Comparison of ENCODE assay signal across 8 cellular contexts in genomic region chr15:74545776-74546656, GRCh38. TPM values are rescaled to one million over a fixed set of nuclear protein-coding genes. Genes with fewer than 3 reads are reported as not detected.
DNase-seq lines count a peak whose midpoint lies in the region; ATAC-seq and TF ChIP-seq lines count a peak whose summit lies in the region.

No MANE protein-coding gene starts in this region.

- DNase-seq in AG09309 (ENCODE audit: low read depth) (peak; percentile 95), NCI-H510A (lab: John Stamatoyannopoulos, UW) (peak; percentile 87), coronary artery (ENCODE audit: low spot score) (peak; percentile 95), right lobe of liver (peak; percentile 98 to 99 (median 99))
- peak; percentile 93 for DNase-seq in activated CD4-positive, alpha-beta T cell treated with anti-CD3 and anti-CD28 coated beads, Interleukin-2, amount 10 ng/mL, durations not matched to agents 24 days and 14 days
- DNase-seq in stimulated activated CD4-positive, alpha-beta T cell treated with anti-CD3 and anti-CD28 coated beads, Interleukin-4, amount 100 ng/mL, for 48 hours (ENCODE audit: low read depth in 2 of 2) = peak; percentile 91 to 96

- H3K4me3 ChIP-seq in AG09309 (ENCODE audit: control insufficient read depth, low read depth, low read length) = no peak overlapping the region
- H3K4me3 ChIP-seq in coronary artery = peak overlapping the region; percentile 17
- no peak overlapping the region for H3K4me3 ChIP-seq in right lobe of liver

- H3K27me3 ChIP-seq in right lobe of liver = no peaks in the 10 kb centered on the region

- peak; percentile 58 for ATAC-seq in HG03439 (IDR thresholded peaks at IDR 0.05; ENCODE audit: unreplicated experiment)
- peak; percentile 92 to 94 (median 94) for ATAC-seq in right lobe of liver

- H3K4me1 Mint-ChIP-seq in activated CD4-positive, alpha-beta T cell treated with anti-CD3 and anti-CD28 coated beads, Interleukin-2, amount 10 ng/mL, durations not matched to agents 24 days and 14 days = peaks cover 70% of the 10 kb centered on the region

- no peaks in the 10 kb centered on the region for H3K9me3 ChIP-seq in right lobe of liver

- peak overlapping the region; percentile 86 for H3K27ac Mint-ChIP-seq in activated CD4-positive, alpha-beta T cell treated with anti-CD3 and anti-CD28 coated beads, Interleukin-2, amount 10 ng/mL, durations not matched to agents 24 days and 14 days

- peak overlapping the region; percentile 70 for H3K4me3 Mint-ChIP-seq in activated CD4-positive, alpha-beta T cell treated with anti-CD3 and anti-CD28 coated beads, Interleukin-2, amount 10 ng/mL, durations not matched to agents 24 days and 14 days

- 4% methylated on average over 14 of the region's 23 CpGs for WGBS in right lobe of liver (ENCODE audit: insufficient coverage, low coverage, low lambda C conversion rate, missing lambda C conversion rate)

- H3K27me3 Mint-ChIP-seq in activated CD4-positive, alpha-beta T cell treated with anti-CD3 and anti-CD28 coated beads, Interleukin-2, amount 10 ng/mL, durations not matched to agents 24 days and 14 days = no peaks in the 10 kb centered on the region

- TF ChIP-seq POLR2A in GM19193 (IDR thresholded peaks at IDR 0.05; ENCODE audit: extremely low read depth, insufficient read depth, insufficient read length) = peak; percentile 39
- TF ChIP-seq POLR2A in right lobe of liver (IDR thresholded peaks at IDR 0.05) = no peak

- H3K4me1 ChIP-seq in right lobe of liver = peaks cover 2 to 39% (median 12%) of the 10 kb centered on the region in 4 donors

- intact Hi-C loops in activated CD4-positive, alpha-beta T cell treated with anti-CD3 and anti-CD28 coated beads, Interleukin-2, amount 10 ng/mL, durations not matched to agents 24 days and 14 days (cut with micrococcal nuclease) = loop anchor here (1.0 to 10.0 kb wide), 5 partner anchors 69 to 551 kb away; partner anchors contain the start of genes CLK3, PML, SEMA7A and STOML1
- intact Hi-C loops in right lobe of liver (cut with DNase I) = loop anchor here in 1 of 2 donors (10.0 kb wide), 1 partner anchor 69 kb away; the partner anchor contains the start of gene CLK3

- H3K9me3 Mint-ChIP-seq in activated CD4-positive, alpha-beta T cell treated with anti-CD3 and anti-CD28 coated beads, Interleukin-2, amount 10 ng/mL, durations not matched to agents 24 days and 14 days = no peaks in the 10 kb centered on the region

- TF ChIP-seq CTCF in AG09309 (IDR thresholded peaks at IDR 0.05; ENCODE audit: control insufficient read depth, insufficient read depth, low read depth, low read length, missing control alignments) (no peak), coronary artery (IDR thresholded peaks at IDR 0.05) (no peak), right lobe of liver (IDR thresholded peaks at IDR 0.05) (no peak)

- peaks cover 66% of the 10 kb centered on the region for H3K36me3 Mint-ChIP-seq in activated CD4-positive, alpha-beta T cell treated with anti-CD3 and anti-CD28 coated beads, Interleukin-2, amount 10 ng/mL, durations not matched to agents 24 days and 14 days (ENCODE audit: low read depth)

- H3K36me3 ChIP-seq in right lobe of liver = peaks cover 0 to 4% (median 0%) of the 10 kb centered on the region in 4 donors

- peak overlapping the region; percentile 28 to 45 for H3K27ac ChIP-seq in coronary artery
- H3K27ac ChIP-seq in right lobe of liver = no peak overlapping the region

RNA-seq across cellular contexts. Expression of gene ARID3B, which starts 5.0 kb away (rescaled TPM):
- 31.1 and 33.9 TPM in 2 replicates for total RNA-seq in activated CD4-positive, alpha-beta T cell treated with anti-CD3 and anti-CD28 coated beads, Interleukin-2, amount 10 ng/mL, durations not matched to agents 24 days and 14 days
- 1 to 10 TPM; 1.5 to 3.2 (median 2.3) TPM for total RNA-seq in right lobe of liver

Comparison
In these comparisons a context has a peak if more than half of its experiments do, and no peak if none do; other contexts are left out.
1. H3K27ac ChIP-seq: peak in coronary artery (2 of 2); none in right lobe of liver (0 of 3).
2. Peak in every context shown above with its lines, with median percentiles within 50 percentile points of each other: DNase-seq.